ENCODE assay signal across 1 cellular context in the genomic region with DNA sequence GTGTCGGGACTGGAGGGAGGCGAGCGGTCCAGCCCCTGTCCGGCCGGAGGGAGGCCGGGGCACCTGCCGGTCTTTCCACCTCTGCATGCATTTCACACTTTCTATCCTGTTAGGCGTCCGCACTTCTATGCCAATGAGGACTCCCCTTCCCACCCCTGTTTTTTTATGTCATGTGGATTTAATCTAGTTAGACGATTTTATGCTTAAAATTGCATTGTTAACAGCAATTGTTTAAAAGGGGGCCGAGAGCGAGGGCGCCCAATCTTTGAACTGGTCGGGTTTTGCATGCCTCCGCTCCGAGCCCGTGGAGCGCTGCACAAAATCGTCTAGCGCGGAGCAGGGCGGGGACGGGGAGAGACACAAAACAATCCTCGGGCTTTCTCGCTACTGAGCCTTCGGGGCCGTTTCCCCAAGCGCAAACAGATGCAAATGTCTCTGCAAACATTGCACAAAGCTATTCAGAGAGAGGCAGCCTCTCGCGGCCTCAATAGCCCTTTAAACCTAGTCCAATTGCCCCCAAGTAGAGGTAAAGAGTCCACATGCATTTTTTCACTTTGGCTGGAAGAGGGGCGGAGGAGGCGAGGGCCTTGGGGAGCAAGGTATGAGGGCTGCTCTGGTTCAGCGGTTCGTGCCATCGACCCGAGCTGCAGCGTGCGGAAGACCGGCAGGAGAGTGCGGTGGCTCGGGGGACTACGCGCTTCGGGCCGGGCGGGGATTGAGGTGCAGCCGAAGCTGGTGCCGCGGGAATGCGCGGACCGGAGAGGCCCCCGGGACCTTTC.
TF ChIP-seq lines count a peak whose summit lies in the region.

No MANE protein-coding gene starts in this region.

TF ChIP-seq in HepG2, 621 proteins besides CTCF, POLR2A, EP300 and RAD21 (continued from another document and continues in another):
- TF ChIP-seq, protein P1, sequence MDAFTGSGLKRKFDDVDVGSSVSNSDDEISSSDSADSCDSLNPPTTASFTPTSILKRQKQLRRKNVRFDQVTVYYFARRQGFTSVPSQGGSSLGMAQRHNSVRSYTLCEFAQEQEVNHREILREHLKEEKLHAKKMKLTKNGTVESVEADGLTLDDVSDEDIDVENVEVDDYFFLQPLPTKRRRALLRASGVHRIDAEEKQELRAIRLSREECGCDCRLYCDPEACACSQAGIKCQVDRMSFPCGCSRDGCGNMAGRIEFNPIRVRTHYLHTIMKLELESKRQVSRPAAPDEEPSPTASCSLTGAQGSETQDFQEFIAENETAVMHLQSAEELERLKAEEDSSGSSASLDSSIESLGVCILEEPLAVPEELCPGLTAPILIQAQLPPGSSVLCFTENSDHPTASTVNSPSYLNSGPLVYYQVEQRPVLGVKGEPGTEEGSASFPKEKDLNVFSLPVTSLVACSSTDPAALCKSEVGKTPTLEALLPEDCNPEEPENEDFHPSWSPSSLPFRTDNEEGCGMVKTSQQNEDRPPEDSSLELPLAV (CRISPR knock-in tag; conservative IDR thresholded peaks at IDR 0.05; ENCODE audit: low read depth), result no peak
- TF ChIP-seq SMARCE1 (IDR thresholded peaks at IDR 0.05; ENCODE audit: borderline replicate concordance) (no peak), NR1H2 (CRISPR knock-in tag; IDR thresholded peaks at IDR 0.05; ENCODE audit: borderline replicate concordance, low read depth) (no peak), ZNF263 (CRISPR knock-in tag; IDR thresholded peaks at IDR 0.05) (0 out of 2 replicates have a peak, but pooled peaks have one; percentile 11), GFI1 (CRISPR knock-in tag; IDR thresholded peaks at IDR 0.05; ENCODE audit: borderline replicate concordance) (peak; percentile 44; the same call in 1 of the 2 replicates), CSRNP1 (CRISPR knock-in tag; IDR thresholded peaks at IDR 0.05) (peak; percentile 59; the same call in 1 of the 2 replicates), TCF12 (IDR thresholded peaks at IDR 0.05) (no peak), TCF12 (CRISPR knock-in tag; IDR thresholded peaks at IDR 0.05) (no peak), GABPB1 (CRISPR knock-in tag; IDR thresholded peaks at IDR 0.05) (0 out of 2 replicates have a peak, but pooled peaks have one; percentile 16), ZNF770 (CRISPR knock-in tag; IDR thresholded peaks at IDR 0.05) (no peak), DRAP1 (CRISPR knock-in tag; IDR thresholded peaks at IDR 0.05) (no peak), HDAC2 (CRISPR knock-in tag; IDR thresholded peaks at IDR 0.05) (peak; percentile 87), TFDP1 (CRISPR knock-in tag; IDR thresholded peaks at IDR 0.05; ENCODE audit: borderline replicate concordance) (no peak), CBFB (CRISPR knock-in tag; IDR thresholded peaks at IDR 0.05) (no peak), RFX1 (IDR thresholded peaks at IDR 0.05) (no peak), SRSF9 (IDR thresholded peaks at IDR 0.05; ENCODE audit: borderline replicate concordance, insufficient read depth, low read depth, low read length, poor library complexity, severe bottlenecking) (no peak), ZNF260 (CRISPR knock-in tag; IDR thresholded peaks at IDR 0.05; ENCODE audit: borderline replicate concordance, low read depth) (no peak), SP140L (CRISPR knock-in tag; IDR thresholded peaks at IDR 0.05; ENCODE audit: borderline replicate concordance) (no peak), MED1 (CRISPR knock-in tag; IDR thresholded peaks at IDR 0.05) (peak; percentile 16; the same call in 1 of the 2 replicates), MTA1 (CRISPR knock-in tag; IDR thresholded peaks at IDR 0.05; ENCODE audit: borderline replicate concordance) (peak; percentile 69), NR2F2 (IDR thresholded peaks at IDR 0.05; ENCODE audit: borderline replicate concordance, low read depth) (no peak), ZNF138 (CRISPR knock-in tag; IDR thresholded peaks at IDR 0.05; ENCODE audit: low read depth) (no peak), ZNF777 (CRISPR knock-in tag; IDR thresholded peaks at IDR 0.05) (peak; percentile 24), ZNF3 (CRISPR knock-in tag; IDR thresholded peaks at IDR 0.05) (no peak), HMGXB3 (CRISPR knock-in tag; IDR thresholded peaks at IDR 0.05; ENCODE audit: borderline replicate concordance) (no peak), NKX3-1 (CRISPR knock-in tag; IDR thresholded peaks at IDR 0.05) (no peak), ZSCAN20 (CRISPR knock-in tag; IDR thresholded peaks at IDR 0.05; ENCODE audit: borderline replicate concordance) (no peak), ZNF850 (CRISPR knock-in tag; conservative IDR thresholded peaks at IDR 0.05) (no peak), MAFF (IDR thresholded peaks at IDR 0.05; ENCODE audit: low read depth, low read length) (no peak), ZNF414 (CRISPR knock-in tag; IDR thresholded peaks at IDR 0.05) (no peak), ZXDC (CRISPR knock-in tag; IDR thresholded peaks at IDR 0.05) (0 out of 2 replicates have a peak, but pooled peaks have one; percentile 25), SMYD3 (CRISPR knock-in tag; IDR thresholded peaks at IDR 0.05) (no peak), ZBTB38 (CRISPR knock-in tag; IDR thresholded peaks at IDR 0.05) (no peak), CEBPB (IDR thresholded peaks at IDR 0.05; ENCODE audit: borderline replicate concordance, low read depth, low read length) (peak; percentile 66; the same call in 1 of the 2 replicates), MTF2 (CRISPR knock-in tag; IDR thresholded peaks at IDR 0.05; ENCODE audit: borderline replicate concordance) (peak; percentile 29; the same call in 1 of the 2 replicates), MXI1 (IDR thresholded peaks at IDR 0.05; ENCODE audit: borderline replicate concordance, low read depth, low read length) (0 out of 3 replicates have a peak, but pooled peaks have one; percentile 10), ZNF264 (CRISPR knock-in tag; IDR thresholded peaks at IDR 0.05) (peak; percentile 92)
- TF ChIP-seq, protein P2, sequence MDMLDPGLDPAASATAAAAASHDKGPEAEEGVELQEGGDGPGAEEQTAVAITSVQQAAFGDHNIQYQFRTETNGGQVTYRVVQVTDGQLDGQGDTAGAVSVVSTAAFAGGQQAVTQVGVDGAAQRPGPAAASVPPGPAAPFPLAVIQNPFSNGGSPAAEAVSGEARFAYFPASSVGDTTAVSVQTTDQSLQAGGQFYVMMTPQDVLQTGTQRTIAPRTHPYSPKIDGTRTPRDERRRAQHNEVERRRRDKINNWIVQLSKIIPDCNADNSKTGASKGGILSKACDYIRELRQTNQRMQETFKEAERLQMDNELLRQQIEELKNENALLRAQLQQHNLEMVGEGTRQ (IDR thresholded peaks at IDR 0.05; ENCODE audit: low read depth, low read length), result no peak
- TF ChIP-seq, protein P2 (CRISPR knock-in tag; IDR thresholded peaks at IDR 0.05; ENCODE audit: borderline replicate concordance), result no peak
- TF ChIP-seq, protein P3, sequence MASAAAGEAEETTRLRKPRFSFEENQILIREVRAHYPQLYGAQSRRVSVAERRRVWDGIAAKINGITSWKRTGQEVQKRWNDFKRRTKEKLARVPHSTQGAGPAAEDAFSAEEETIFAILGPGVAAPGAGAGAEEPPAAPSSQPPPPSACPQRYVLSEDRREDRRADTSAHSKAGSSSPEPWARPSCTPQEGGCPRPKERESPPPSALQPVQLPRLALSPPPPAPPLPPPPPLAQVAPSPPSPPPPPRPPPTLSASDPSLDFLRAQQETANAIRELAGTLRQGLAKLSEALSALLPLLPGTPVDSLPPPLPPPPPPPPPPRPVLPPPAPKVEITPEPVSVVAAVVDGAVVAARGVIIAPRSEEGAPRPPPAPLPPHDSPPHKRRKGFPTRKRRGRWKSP (CRISPR knock-in tag; IDR thresholded peaks at IDR 0.05), result peak; percentile 83; the same call in 1 of the 2 replicates
